ENCODE assay signal across 28 cellular contexts in genomic region chr3:31921833-31922232, GRCh38. TPM values are rescaled to one million over a fixed set of nuclear protein-coding genes. Genes with fewer than 3 reads are reported as not detected.
"Had no signal": no experiment of that assay in that cellular context is flagged by ENCODE, and none has a peak within 500 bp of the region (broad histone marks: within the 10 kb centered on the region; RNA-seq: fewer than 3 reads in every experiment).

No MANE protein-coding gene starts in this region.

- H3K4me3 Mint-ChIP-seq: mesothelial cell of epicardium; naive B cell; natural killer cell treated with Interleukin-12 subunit alpha and Interleukin-12 subunit beta and Interleukin-15 and Interleukin-18, amount 100 ng/mL, for 72 hours; neural crest cell; stimulated activated naive CD8-positive, alpha-beta T cell treated with anti-CD3 and anti-CD28 coated beads, Interleukin-15, amount 100 ng/mL, for 72 hours had no signal

- H3K9ac ChIP-seq: parathyroid adenoma had no signal

- H2AFZ ChIP-seq: hepatocyte, parathyroid adenoma had no signal

- H3K27ac Mint-ChIP-seq: mesothelial cell of epicardium; natural killer cell treated with Interleukin-12 subunit alpha and Interleukin-12 subunit beta and Interleukin-15 and Interleukin-18, amount 100 ng/mL, for 72 hours; stimulated activated naive CD8-positive, alpha-beta T cell treated with anti-CD3 and anti-CD28 coated beads, Interleukin-15, amount 100 ng/mL, for 72 hours had no signal

- H3K79me2 ChIP-seq: parathyroid adenoma had no signal

- H3K27me3 ChIP-seq: esophagus squamous epithelium, heart left ventricle, hepatocyte, neutrophil, spleen, suprapubic skin, transverse colon, upper lobe of right lung, uterus had no signal

- H3K9me3 ChIP-seq: esophagus squamous epithelium, neutrophil, prostate gland, transverse colon had no signal

- H3K4me3 ChIP-seq: coronary artery, esophagus squamous epithelium, heart left ventricle, hepatocyte, lung, mucosa of descending colon, prostate gland, skin epidermis, spleen, suprapubic skin, transverse colon, upper lobe of right lung, uterus had no signal

- H3K27me3 Mint-ChIP-seq: naive B cell; stimulated activated naive CD8-positive, alpha-beta T cell treated with anti-CD3 and anti-CD28 coated beads, Interleukin-15, amount 100 ng/mL, for 72 hours had no signal

- H3K27ac ChIP-seq: coronary artery, esophagus squamous epithelium, heart left ventricle, neutrophil, parathyroid adenoma, prostate gland, skin epidermis, spleen, suprapubic skin, upper lobe of right lung had no signal

- ATAC-seq: heart left ventricle; left lobe of liver; mucosa of descending colon; natural killer cell treated with Interleukin-12 subunit alpha and Interleukin-12 subunit beta and Interleukin-15 and Interleukin-18, amount 100 ng/mL, for 72 hours; right cardiac atrium; stimulated activated naive CD8-positive, alpha-beta T cell treated with anti-CD3 and anti-CD28 coated beads, Interleukin-15, amount 100 ng/mL, for 72 hours; upper lobe of right lung had no signal

- DNase-seq: dermis blood vessel endothelial cell; effector memory CD4-positive, alpha-beta T cell; erythroblast; esophagus squamous epithelium; heart left ventricle; kidney; mesenchymal stem cell; mucosa of descending colon; naive B cell; right cardiac atrium; spleen; stimulated activated naive CD4-positive, alpha-beta T cell; stimulated activated naive CD8-positive, alpha-beta T cell treated with anti-CD3 and anti-CD28 coated beads, Interleukin-15, amount 100 ng/mL, for 72 hours; transverse colon; upper lobe of right lung; uterus had no signal

- H3K36me3 ChIP-seq: heart left ventricle, neutrophil, prostate gland, spleen, suprapubic skin, transverse colon, upper lobe of right lung, uterus had no signal

- H3K4me1 ChIP-seq: parathyroid adenoma, prostate gland, uterus had no signal

RNA-seq across cellular contexts. Expression of gene ZNF860, which starts 59.7 kb away (rescaled TPM):
- total RNA-seq: left lobe of liver; natural killer cell treated with Interleukin-12 subunit alpha and Interleukin-12 subunit beta and Interleukin-15 and Interleukin-18, amount 100 ng/mL, for 72 hours had no signal
